9 cellular contexts compared by ENCODE assay signal in genomic region chr1:161962094-161962887, GRCh38.
DNase-seq lines count a peak whose midpoint lies in the region; ATAC-seq, FAIRE-seq and TF ChIP-seq lines count a peak whose summit lies in the region.
"Had no signal": no experiment of that assay in that cellular context is flagged by ENCODE, and none has a peak within 500 bp of the region (broad histone marks: within the 10 kb centered on the region; RNA-seq: fewer than 3 reads in every experiment).

No MANE protein-coding gene starts in this region.

- no peaks in the 10 kb centered on the region for H4K20me1 ChIP-seq in GM12878 (ENCODE audit: control insufficient read depth, insufficient read depth)

- TF ChIP-seq EP300 in GM12878 (IDR thresholded peaks at IDR 0.05; ENCODE audit: borderline replicate concordance in 1 of 2, control insufficient read depth in 1 of 2, low read depth in 2 of 2, low read length in 2 of 2): no peak

- H3K4me3 ChIP-seq in MG63 (peak overlapping the region; percentile 50), GM12878 (peak overlapping the region; percentile 54; the same call in 1 of the 2 replicates), mononuclear cell (ENCODE audit: low read length) (peak overlapping the region; percentile 24), uterus (peak overlapping the region; percentile 6 to 16)
- H3K4me3 ChIP-seq: right lobe of liver had no signal

- CTCF ChIA-PET in GM12878 (lab: Yijun Ruan, JAX): interaction anchor here (1.8 kb wide), 1 partner anchor 75 kb away, joined by 8 read pairs; no protein-coding TSS in a partner anchor

- H3K27me3 ChIP-seq in MG63: no peaks in the 10 kb centered on the region
- no peaks in the 10 kb centered on the region for H3K27me3 ChIP-seq in GM12878 (replicated peaks in 1 of 2; ENCODE audit: control insufficient read depth in 2 of 2, insufficient read depth in 2 of 2, low read length in 1 of 2)
- no peaks in the 10 kb centered on the region for H3K27me3 ChIP-seq in mononuclear cell (ENCODE audit: insufficient read depth, low read length)
- no peaks in the 10 kb centered on the region for H3K27me3 ChIP-seq in uterus
- H3K27me3 ChIP-seq: right lobe of liver had no signal

- H3K9me3 ChIP-seq in MG63: no peaks in the 10 kb centered on the region
- no peaks in the 10 kb centered on the region for H3K9me3 ChIP-seq in GM12878 (replicated peaks; ENCODE audit: control insufficient read depth, insufficient read depth, low read length)
- H3K9me3 ChIP-seq in mononuclear cell (ENCODE audit: low read depth, low read length): no peaks in the 10 kb centered on the region
- H3K9me3 ChIP-seq in uterus: no peaks in the 10 kb centered on the region
- H3K9me3 ChIP-seq: right lobe of liver had no signal

- TF ChIP-seq POLR2A in GM12878 (IDR thresholded peaks at IDR 0.05; ENCODE audit: low read depth, low read length) (no peak), uterus (IDR thresholded peaks at IDR 0.05) (no peak)

- H3K4me2 ChIP-seq in GM12878 (ENCODE audit: control insufficient read depth, insufficient read depth): peak overlapping the region; percentile 75

- no peak for TF ChIP-seq RAD21 in GM12878 (IDR thresholded peaks at IDR 0.05; ENCODE audit: insufficient read depth, low read depth, low read length)

- in situ Hi-C loops in GM12878 (cut with MboI): no loop called here

- no peak overlapping the region for H2AFZ ChIP-seq in GM12878 (ENCODE audit: control insufficient read depth, low read depth, low read length)

- no peaks in the 10 kb centered on the region for H3K79me2 ChIP-seq in GM12878 (ENCODE audit: control insufficient read depth, insufficient read depth, low read length)

- TF ChIP-seq CTCF in GM12878 (IDR thresholded peaks at IDR 0.05 in 2 of 3, conservative IDR thresholded peaks at IDR 0.05 in 1 of 3; ENCODE audit: control insufficient read depth in 2 of 3, extremely low read depth in 1 of 3, insufficient read depth in 1 of 3, low read depth in 3 of 3, low read length in 3 of 3): no peak
- TF ChIP-seq CTCF in uterus (IDR thresholded peaks at IDR 0.05): no peak

- H3K9ac ChIP-seq in GM12878 (ENCODE audit: control insufficient read depth, insufficient read depth, low read length): 0 out of 2 replicates have a peak overlapping the region, but pooled peaks have one; percentile 22

- RAD21 ChIA-PET in GM12878 (lab: Charles Lee; ENCODE audit: unreplicated experiment): interaction anchor here (0.6 to 1.0 kb wide), 3 partner anchors 47 to 125 kb away, joined by 3 to 5 read pairs (median 4); no protein-coding TSS in a partner anchor

- WGBS in GM12878 (ENCODE audit: insufficient coverage, insufficient replicate concordance, low lambda C conversion rate, missing lambda C conversion rate): 9% methylated on average over 8 of the region's 8 CpGs

- ATAC-seq in GM21723 (IDR thresholded peaks at IDR 0.05; ENCODE audit: unreplicated experiment) (peak; percentile 90), GM12878 (peak; percentile 99)

- SMC1A ChIA-PET in GM12878 (lab: Charles Lee; ENCODE audit: uncharacterized antibody, unreplicated experiment): interaction anchor here (0.6 to 1.7 kb wide), 9 partner anchors 9 to 170 kb away, joined by 3 to 5 read pairs (median 4); no protein-coding TSS in a partner anchor

- no TSS peak for BruUV-seq in GM12878 (replicated peaks; lab: Mats Ljungman, UMichigan)

- FAIRE-seq in GM12878 (lab: Jason Lieb, UNC): peak; percentile 83

- H3K36me3 ChIP-seq in MG63: peaks cover 5% of the 10 kb centered on the region; the same call in 1 of the 2 replicates
- peaks cover 1 to 4% of the 10 kb centered on the region in 2 experiments; a peak in 1 of 4 replicates for H3K36me3 ChIP-seq in GM12878 (ENCODE audit: control insufficient read depth in 2 of 2, insufficient read depth in 2 of 2, low read length in 1 of 2)
- no peaks in the 10 kb centered on the region for H3K36me3 ChIP-seq in uterus

- peak overlapping the region; percentile 28; the same call in 1 of the 2 replicates for H3K27ac ChIP-seq in GM12878 (ENCODE audit: control insufficient read depth, insufficient read depth)
- peak overlapping the region; percentile 77 to 79 for H3K27ac ChIP-seq in uterus

- peak; percentile 93 for DNase-seq in EL
- DNase-seq in MG63: peak; percentile 60
- peak; percentile 70 for DNase-seq in GM12878 (ENCODE audit: low read depth, low spot score)
- DNase-seq in uterus: no peak
- no peak for DNase-seq in occipital lobe (lab: John Stamatoyannopoulos, UW)
- no peak for DNase-seq in DMS153 treated with DMSO at 0.1 percent for 48 hours (lab: John Stamatoyannopoulos, UW; ENCODE audit: unreplicated experiment)
- DNase-seq: right lobe of liver had no signal

- intact Hi-C loops in GM12878 (cut with micrococcal nuclease; ENCODE audit: unreplicated experiment): loop anchor here (5.0 kb wide), 1 partner anchor 45 kb away; no protein-coding TSS in a partner anchor
- intact Hi-C loops in uterus (cut with DNase I; ENCODE audit: low total_unique reads): no loop called here

- POLR2A ChIA-PET in GM12878 (lab: Charles Lee): interaction anchor here (0.6 to 1.5 kb wide), 2 partner anchors 9 to 669 kb away, joined by 5 to 7 read pairs; no protein-coding TSS in a partner anchor

- H3K4me1 ChIP-seq in GM12878 (ENCODE audit: control insufficient read depth, insufficient read depth, low read length) (peaks cover 5% of the 10 kb centered on the region; the same call in 1 of the 2 replicates), mononuclear cell (ENCODE audit: insufficient read depth, low read length) (peaks cover 9% of the 10 kb centered on the region), uterus (peaks cover 0 to 5% of the 10 kb centered on the region in 2 donors)
- H3K4me1 ChIP-seq: right lobe of liver had no signal

TF ChIP-seq in GM12878, 131 proteins besides CTCF, POLR2A, EP300 and RAD21 (continues in another document):
- TF ChIP-seq HDGF (IDR thresholded peaks at IDR 0.05) (no peak), LARP7 (IDR thresholded peaks at IDR 0.05) (no peak), ZNF384 (IDR thresholded peaks at IDR 0.05; ENCODE audit: borderline replicate concordance, low read depth, low read length) (no peak), FOXM1 (IDR thresholded peaks at IDR 0.05; ENCODE audit: low read depth, low read length) (no peak), ESRRA (IDR thresholded peaks at IDR 0.05; ENCODE audit: low read length) (no peak), MTA3 (IDR thresholded peaks at IDR 0.05; ENCODE audit: borderline replicate concordance, low read length) (no peak), POLR2AphosphoS2 (IDR thresholded peaks at IDR 0.05; ENCODE audit: low read depth, low read length) (no peak), RBBP5 (conservative IDR thresholded peaks at IDR 0.05) (no peak), NR2C2 (IDR thresholded peaks at IDR 0.05; ENCODE audit: borderline replicate concordance, control insufficient read depth, insufficient read length, low read depth) (no peak), SRF (IDR thresholded peaks at IDR 0.05; ENCODE audit: low read depth in 2 of 2, low read length in 2 of 2) (no peak), PKNOX1 (IDR thresholded peaks at IDR 0.05) (peak; percentile 16; the same call in 1 of the 2 replicates), RUNX3 (IDR thresholded peaks at IDR 0.05; ENCODE audit: low read length) (peak; percentile 63), CHD2 (IDR thresholded peaks at IDR 0.05; ENCODE audit: borderline replicate concordance, low read depth, low read length) (no peak), ZNF24 (IDR thresholded peaks at IDR 0.05) (no peak), NBN (IDR thresholded peaks at IDR 0.05) (0 out of 2 replicates have a peak, but pooled peaks have one; percentile 16), KDM1A (IDR thresholded peaks at IDR 0.05; ENCODE audit: borderline replicate concordance) (no peak), HCFC1 (IDR thresholded peaks at IDR 0.05; ENCODE audit: low read length) (no peak), MEF2B (IDR thresholded peaks at IDR 0.05; ENCODE audit: partially characterized antibody, poor library complexity, severe bottlenecking) (no peak), USF2 (IDR thresholded peaks at IDR 0.05; ENCODE audit: borderline replicate concordance, low read depth, low read length) (no peak), KLF5 (IDR thresholded peaks at IDR 0.05; ENCODE audit: partially characterized antibody) (no peak), HDAC2 (IDR thresholded peaks at IDR 0.05) (no peak), POU2F2 (IDR thresholded peaks at IDR 0.05; ENCODE audit: borderline replicate concordance, low read depth, low read length) (peak; percentile 64; the same call in 1 of the 3 replicates), SUPT20H (IDR thresholded peaks at IDR 0.05; ENCODE audit: borderline replicate concordance, control insufficient read depth, low read depth, low read length) (no peak), E2F4 (IDR thresholded peaks at IDR 0.05; ENCODE audit: low read depth, low read length) (no peak)

Comparison
In these comparisons a context has a peak if more than half of its experiments do, and no peak if none do; other contexts are left out.
1. DNase-seq: peak in EL (single experiment), MG63 (single experiment) and GM12878 (single experiment); none in uterus (0 of 2), occipital lobe (single experiment) and DMS153 treated with DMSO at 0.1 percent for 48 hours (single experiment).
2. Peak in every context shown above with its lines, with median percentiles within 50 percentile points of each other: H3K4me3 ChIP-seq.